In the genomic region with DNA sequence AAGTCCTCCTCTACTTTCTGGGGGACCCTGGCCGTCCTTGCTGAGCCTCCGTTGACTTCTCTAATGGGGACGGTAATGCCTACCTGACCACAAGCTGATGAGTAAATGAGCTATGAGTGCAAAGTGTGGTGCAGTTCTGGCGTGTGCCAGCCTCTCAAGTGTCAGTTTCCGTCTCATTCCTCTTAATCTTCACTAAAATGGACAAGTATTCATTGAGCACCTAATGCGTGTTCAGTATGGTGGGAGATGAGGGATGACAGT, we compare ENCODE assay signal across 2 cellular contexts.
TF ChIP-seq lines count a peak whose summit lies in the region.

No MANE protein-coding gene starts in this region.

TF ChIP-seq in IMR-90, 13 proteins besides CTCF, POLR2A, EP300 and RAD21:
- TF ChIP-seq RCOR1 (IDR thresholded peaks at IDR 0.05; ENCODE audit: insufficient replicate concordance, low read length) (no peak), FOS (IDR thresholded peaks at IDR 0.05; ENCODE audit: low read depth, low read length) (no peak), SMC3 (IDR thresholded peaks at IDR 0.05; ENCODE audit: low read depth, low read length) (no peak), NFE2L2 (IDR thresholded peaks at IDR 0.05; ENCODE audit: low read depth, low read length) (no peak), ELK1 (IDR thresholded peaks at IDR 0.05; ENCODE audit: borderline replicate concordance, low read depth, low read length) (no peak), CHD1 (IDR thresholded peaks at IDR 0.05; ENCODE audit: low read depth, low read length) (no peak), MXI1 (IDR thresholded peaks at IDR 0.05; ENCODE audit: borderline replicate concordance, low read depth, low read length) (no peak), USF2 (IDR thresholded peaks at IDR 0.05; ENCODE audit: low read depth, low read length) (no peak), RFX5 (IDR thresholded peaks at IDR 0.05; ENCODE audit: low read depth, low read length) (no peak), BHLHE40 (IDR thresholded peaks at IDR 0.05; ENCODE audit: low read depth, low read length) (no peak), CEBPB (IDR thresholded peaks at IDR 0.05; ENCODE audit: low read depth, low read length) (no peak), MAFK (IDR thresholded peaks at IDR 0.05; ENCODE audit: low read depth, low read length) (no peak), MAZ (IDR thresholded peaks at IDR 0.05; ENCODE audit: borderline replicate concordance, low read depth, low read length) (no peak)

TF ChIP-seq in HepG2, 621 proteins besides CTCF, POLR2A, EP300 and RAD21:
- TF ChIP-seq SATB2 (CRISPR knock-in tag; IDR thresholded peaks at IDR 0.05) (no peak), TOE1 (CRISPR knock-in tag; IDR thresholded peaks at IDR 0.05) (no peak), ZNF335 (CRISPR knock-in tag; IDR thresholded peaks at IDR 0.05) (no peak), LCORL (IDR thresholded peaks at IDR 0.05) (no peak), LCORL (CRISPR knock-in tag; IDR thresholded peaks at IDR 0.05) (no peak), ZNF850 (CRISPR knock-in tag; conservative IDR thresholded peaks at IDR 0.05) (no peak), SP2 (CRISPR knock-in tag; IDR thresholded peaks at IDR 0.05) (no peak), KLF13 (CRISPR knock-in tag; IDR thresholded peaks at IDR 0.05) (no peak), NFKB2 (CRISPR knock-in tag; IDR thresholded peaks at IDR 0.05; ENCODE audit: borderline replicate concordance) (no peak), ZNF484 (CRISPR knock-in tag; IDR thresholded peaks at IDR 0.05; ENCODE audit: borderline replicate concordance, low read depth) (no peak), NFAT5 (CRISPR knock-in tag; IDR thresholded peaks at IDR 0.05) (no peak), ZNF24 (IDR thresholded peaks at IDR 0.05) (no peak), CCDC6 (CRISPR knock-in tag; IDR thresholded peaks at IDR 0.05) (no peak), RAD51 (IDR thresholded peaks at IDR 0.05; ENCODE audit: borderline replicate concordance) (no peak), ZBTB7A (CRISPR knock-in tag; IDR thresholded peaks at IDR 0.05) (no peak), TFDP1 (CRISPR knock-in tag; IDR thresholded peaks at IDR 0.05; ENCODE audit: borderline replicate concordance) (no peak), ASH2L (IDR thresholded peaks at IDR 0.05; ENCODE audit: insufficient read length, low read depth, low read length) (no peak), ZBTB2 (CRISPR knock-in tag; IDR thresholded peaks at IDR 0.05; ENCODE audit: low read depth) (no peak), ZNF616 (CRISPR knock-in tag; IDR thresholded peaks at IDR 0.05; ENCODE audit: low read depth) (no peak), ZNF292 (CRISPR knock-in tag; IDR thresholded peaks at IDR 0.05; ENCODE audit: borderline replicate concordance, low read depth) (no peak)
